ENCODE assay signal across 1 cellular context in the genomic region with DNA sequence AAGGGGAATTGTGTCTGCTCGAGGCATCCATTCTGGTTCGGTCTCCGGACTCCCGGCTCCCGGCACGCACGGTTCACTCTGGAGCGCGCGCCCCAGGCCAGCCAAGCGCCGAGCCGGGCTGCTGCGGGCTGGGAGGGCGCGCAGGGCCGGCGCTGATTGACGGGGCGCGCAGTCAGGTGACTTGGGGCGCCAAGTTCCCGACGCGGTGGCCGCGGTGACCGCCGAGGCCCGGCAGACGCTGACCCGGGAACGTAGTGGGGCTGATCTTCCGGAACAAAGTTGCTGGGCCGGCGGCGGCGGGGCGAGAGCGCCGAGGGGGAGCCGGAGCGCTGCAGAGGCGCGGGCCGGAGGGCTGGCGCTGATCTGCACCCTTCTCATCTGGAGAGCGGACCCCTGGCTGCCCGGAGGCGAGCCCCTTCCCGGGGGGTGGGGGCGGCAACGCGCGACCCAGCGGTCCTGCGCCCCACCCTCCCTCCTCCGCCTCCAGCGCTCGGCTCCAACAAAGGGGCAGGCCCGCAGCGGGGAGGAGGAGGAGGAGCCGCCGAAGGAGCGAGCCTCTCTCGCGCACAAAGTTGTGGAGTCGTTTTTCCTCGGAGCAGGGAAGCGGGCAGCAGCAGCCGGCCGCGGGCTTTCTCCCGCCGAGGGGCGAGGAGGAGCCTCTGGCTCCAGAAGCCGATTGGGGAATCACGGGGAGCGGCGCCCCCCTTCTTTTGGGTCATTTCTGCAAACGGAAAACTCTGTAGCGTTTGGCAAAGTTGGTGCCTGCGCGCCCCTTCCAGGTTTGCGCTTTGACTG.
TF ChIP-seq lines count a peak whose summit lies in the region.

UTRN (plus strand) TSS at position 583 of the 795 bp plus-strand sequence. CDS start 6,494 bp downstream, outside the sequence.

TF ChIP-seq in HepG2, 621 proteins besides CTCF, POLR2A, EP300 and RAD21 (continued from another document and continues in another):
- no peak; the same call in 1 of the 2 replicates for TF ChIP-seq ZNF710 (CRISPR knock-in tag; IDR thresholded peaks at IDR 0.05; ENCODE audit: borderline replicate concordance)
- no peak for TF ChIP-seq ZNF207 (IDR thresholded peaks at IDR 0.05; ENCODE audit: borderline replicate concordance)
- TF ChIP-seq NFYC (CRISPR knock-in tag; IDR thresholded peaks at IDR 0.05): peak; percentile 24; the same call in 1 of the 2 replicates
- 0 out of 2 replicates have a peak, but pooled peaks have one; percentile 23 for TF ChIP-seq KLF11 (CRISPR knock-in tag; IDR thresholded peaks at IDR 0.05)
- no peak for TF ChIP-seq NR2F6 (IDR thresholded peaks at IDR 0.05)
- peak; percentile 35; the same call in 1 of the 2 replicates for TF ChIP-seq NR2F6 (CRISPR knock-in tag; IDR thresholded peaks at IDR 0.05)
- TF ChIP-seq SAFB2 (CRISPR knock-in tag; IDR thresholded peaks at IDR 0.05; ENCODE audit: borderline replicate concordance, low read depth): 0 out of 2 replicates have a peak, but pooled peaks have one; percentile 59
- TF ChIP-seq HMG20A (CRISPR knock-in tag; IDR thresholded peaks at IDR 0.05; ENCODE audit: borderline replicate concordance): peak; percentile 36; the same call in 1 of the 2 replicates
- no peak for TF ChIP-seq ZNF75D (CRISPR knock-in tag; IDR thresholded peaks at IDR 0.05; ENCODE audit: borderline replicate concordance)
- no peak; the same call in 1 of the 2 replicates for TF ChIP-seq PAX8 (CRISPR knock-in tag; IDR thresholded peaks at IDR 0.05; ENCODE audit: borderline replicate concordance)
- peak; percentile 82; the same call in 1 of the 2 replicates for TF ChIP-seq ZNF232 (CRISPR knock-in tag; IDR thresholded peaks at IDR 0.05; ENCODE audit: borderline replicate concordance)
- peak; percentile 72; the same call in 1 of the 2 replicates for TF ChIP-seq ZNF841 (CRISPR knock-in tag; IDR thresholded peaks at IDR 0.05; ENCODE audit: borderline replicate concordance)
- TF ChIP-seq KDM3A (CRISPR knock-in tag; IDR thresholded peaks at IDR 0.05; ENCODE audit: low read depth): peak; percentile 94; the same call in 1 of the 2 replicates
- peak; percentile 60; the same call in 1 of the 2 replicates for TF ChIP-seq PRDM10 (CRISPR knock-in tag; IDR thresholded peaks at IDR 0.05; ENCODE audit: low read depth)
- TF ChIP-seq, protein P1, sequence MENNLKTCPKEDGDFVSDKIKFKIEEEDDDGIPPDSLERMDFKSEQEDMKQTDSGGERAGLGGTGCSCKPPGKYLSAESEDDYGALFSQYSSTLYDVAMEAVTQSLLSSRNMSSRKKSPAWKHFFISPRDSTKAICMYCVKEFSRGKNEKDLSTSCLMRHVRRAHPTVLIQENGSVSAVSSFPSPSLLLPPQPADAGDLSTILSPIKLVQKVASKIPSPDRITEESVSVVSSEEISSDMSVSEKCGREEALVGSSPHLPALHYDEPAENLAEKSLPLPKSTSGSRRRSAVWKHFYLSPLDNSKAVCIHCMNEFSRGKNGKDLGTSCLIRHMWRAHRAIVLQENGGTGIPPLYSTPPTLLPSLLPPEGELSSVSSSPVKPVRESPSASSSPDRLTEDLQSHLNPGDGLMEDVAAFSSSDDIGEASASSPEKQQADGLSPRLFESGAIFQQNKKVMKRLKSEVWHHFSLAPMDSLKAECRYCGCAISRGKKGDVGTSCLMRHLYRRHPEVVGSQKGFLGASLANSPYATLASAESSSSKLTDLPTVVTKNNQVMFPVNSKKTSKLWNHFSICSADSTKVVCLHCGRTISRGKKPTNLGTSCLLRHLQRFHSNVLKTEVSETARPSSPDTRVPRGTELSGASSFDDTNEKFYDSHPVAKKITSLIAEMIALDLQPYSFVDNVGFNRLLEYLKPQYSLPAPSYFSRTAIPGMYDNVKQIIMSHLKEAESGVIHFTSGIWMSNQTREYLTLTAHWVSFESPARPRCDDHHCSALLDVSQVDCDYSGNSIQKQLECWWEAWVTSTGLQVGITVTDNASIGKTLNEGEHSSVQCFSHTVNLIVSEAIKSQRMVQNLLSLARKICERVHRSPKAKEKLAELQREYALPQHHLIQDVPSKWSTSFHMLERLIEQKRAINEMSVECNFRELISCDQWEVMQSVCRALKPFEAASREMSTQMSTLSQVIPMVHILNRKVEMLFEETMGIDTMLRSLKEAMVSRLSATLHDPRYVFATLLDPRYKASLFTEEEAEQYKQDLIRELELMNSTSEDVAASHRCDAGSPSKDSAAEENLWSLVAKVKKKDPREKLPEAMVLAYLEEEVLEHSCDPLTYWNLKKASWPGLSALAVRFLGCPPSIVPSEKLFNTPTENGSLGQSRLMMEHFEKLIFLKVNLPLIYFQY (CRISPR knock-in tag; IDR thresholded peaks at IDR 0.05; ENCODE audit: borderline replicate concordance): peak; percentile 99
- peak; percentile 86 for TF ChIP-seq GABPB1 (CRISPR knock-in tag; IDR thresholded peaks at IDR 0.05)
- peak; percentile 41; the same call in 1 of the 2 replicates for TF ChIP-seq HDAC6 (IDR thresholded peaks at IDR 0.05; ENCODE audit: low read depth, low read length)
- TF ChIP-seq BCL6 (CRISPR knock-in tag; IDR thresholded peaks at IDR 0.05): peak; percentile 48
- TF ChIP-seq ZNF205 (CRISPR knock-in tag; IDR thresholded peaks at IDR 0.05): peak; percentile 89
- peak; percentile 93 for TF ChIP-seq ERF (CRISPR knock-in tag; IDR thresholded peaks at IDR 0.05)
- peak; percentile 92 for TF ChIP-seq ZNF451 (CRISPR knock-in tag; IDR thresholded peaks at IDR 0.05)
- TF ChIP-seq, protein P2, sequence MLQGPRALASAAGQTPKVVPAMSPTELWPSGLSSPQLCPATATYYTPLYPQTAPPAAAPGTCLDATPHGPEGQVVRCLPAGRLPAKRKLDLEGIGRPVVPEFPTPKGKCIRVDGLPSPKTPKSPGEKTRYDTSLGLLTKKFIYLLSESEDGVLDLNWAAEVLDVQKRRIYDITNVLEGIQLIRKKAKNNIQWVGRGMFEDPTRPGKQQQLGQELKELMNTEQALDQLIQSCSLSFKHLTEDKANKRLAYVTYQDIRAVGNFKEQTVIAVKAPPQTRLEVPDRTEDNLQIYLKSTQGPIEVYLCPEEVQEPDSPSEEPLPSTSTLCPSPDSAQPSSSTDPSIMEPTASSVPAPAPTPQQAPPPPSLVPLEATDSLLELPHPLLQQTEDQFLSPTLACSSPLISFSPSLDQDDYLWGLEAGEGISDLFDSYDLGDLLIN (CRISPR knock-in tag; IDR thresholded peaks at IDR 0.05; ENCODE audit: borderline replicate concordance): peak; percentile 78; the same call in 1 of the 2 replicates
- no peak; the same call in 1 of the 2 replicates for TF ChIP-seq CREB1 (IDR thresholded peaks at IDR 0.05)
- TF ChIP-seq CREB1 (CRISPR knock-in tag; IDR thresholded peaks at IDR 0.05): no peak
- TF ChIP-seq ZNF230 (CRISPR knock-in tag; IDR thresholded peaks at IDR 0.05): peak; percentile 88; the same call in 1 of the 2 replicates
- no peak for TF ChIP-seq ZNF20 (CRISPR knock-in tag; IDR thresholded peaks at IDR 0.05)
- TF ChIP-seq ZNF563 (CRISPR knock-in tag; IDR thresholded peaks at IDR 0.05): peak; percentile 98
- TF ChIP-seq SYNCRIP (IDR thresholded peaks at IDR 0.05; ENCODE audit: insufficient read depth, low read depth, low read length): no peak
- TF ChIP-seq ZNF329 (CRISPR knock-in tag; IDR thresholded peaks at IDR 0.05; ENCODE audit: low read depth): 0 out of 2 replicates have a peak, but pooled peaks have one; percentile 38
- TF ChIP-seq ZSCAN12 (CRISPR knock-in tag; IDR thresholded peaks at IDR 0.05): 0 out of 2 replicates have a peak, but pooled peaks have one; percentile 20
- peak; percentile 24; the same call in 1 of the 2 replicates for TF ChIP-seq ZBTB8A (CRISPR knock-in tag; IDR thresholded peaks at IDR 0.05; ENCODE audit: borderline replicate concordance, low read depth)
- no peak for TF ChIP-seq ZNF143 (CRISPR knock-in tag; IDR thresholded peaks at IDR 0.05)
- TF ChIP-seq, protein P3, sequence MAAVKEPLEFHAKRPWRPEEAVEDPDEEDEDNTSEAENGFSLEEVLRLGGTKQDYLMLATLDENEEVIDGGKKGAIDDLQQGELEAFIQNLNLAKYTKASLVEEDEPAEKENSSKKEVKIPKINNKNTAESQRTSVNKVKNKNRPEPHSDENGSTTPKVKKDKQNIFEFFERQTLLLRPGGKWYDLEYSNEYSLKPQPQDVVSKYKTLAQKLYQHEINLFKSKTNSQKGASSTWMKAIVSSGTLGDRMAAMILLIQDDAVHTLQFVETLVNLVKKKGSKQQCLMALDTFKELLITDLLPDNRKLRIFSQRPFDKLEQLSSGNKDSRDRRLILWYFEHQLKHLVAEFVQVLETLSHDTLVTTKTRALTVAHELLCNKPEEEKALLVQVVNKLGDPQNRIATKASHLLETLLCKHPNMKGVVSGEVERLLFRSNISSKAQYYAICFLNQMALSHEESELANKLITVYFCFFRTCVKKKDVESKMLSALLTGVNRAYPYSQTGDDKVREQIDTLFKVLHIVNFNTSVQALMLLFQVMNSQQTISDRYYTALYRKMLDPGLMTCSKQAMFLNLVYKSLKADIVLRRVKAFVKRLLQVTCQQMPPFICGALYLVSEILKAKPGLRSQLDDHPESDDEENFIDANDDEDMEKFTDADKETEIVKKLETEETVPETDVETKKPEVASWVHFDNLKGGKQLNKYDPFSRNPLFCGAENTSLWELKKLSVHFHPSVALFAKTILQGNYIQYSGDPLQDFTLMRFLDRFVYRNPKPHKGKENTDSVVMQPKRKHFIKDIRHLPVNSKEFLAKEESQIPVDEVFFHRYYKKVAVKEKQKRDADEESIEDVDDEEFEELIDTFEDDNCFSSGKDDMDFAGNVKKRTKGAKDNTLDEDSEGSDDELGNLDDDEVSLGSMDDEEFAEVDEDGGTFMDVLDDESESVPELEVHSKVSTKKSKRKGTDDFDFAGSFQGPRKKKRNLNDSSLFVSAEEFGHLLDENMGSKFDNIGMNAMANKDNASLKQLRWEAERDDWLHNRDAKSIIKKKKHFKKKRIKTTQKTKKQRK (IDR thresholded peaks at IDR 0.05; ENCODE audit: low read length): no peak
- peak; percentile 95 for TF ChIP-seq ZNF274 (CRISPR knock-in tag; IDR thresholded peaks at IDR 0.05)
- no peak for TF ChIP-seq ZFP62 (CRISPR knock-in tag; IDR thresholded peaks at IDR 0.05)
- no peak for TF ChIP-seq PTBP1 (IDR thresholded peaks at IDR 0.05; ENCODE audit: low read depth, low read length, poor library complexity, severe bottlenecking)
- no peak; the same call in 1 of the 2 replicates for TF ChIP-seq ZFP1 (CRISPR knock-in tag; IDR thresholded peaks at IDR 0.05)
- TF ChIP-seq ZNF597 (CRISPR knock-in tag; IDR thresholded peaks at IDR 0.05): no peak
- TF ChIP-seq BORCS8-MEF2B (CRISPR knock-in tag; IDR thresholded peaks at IDR 0.05): peak; percentile 91
- TF ChIP-seq, protein P4, sequence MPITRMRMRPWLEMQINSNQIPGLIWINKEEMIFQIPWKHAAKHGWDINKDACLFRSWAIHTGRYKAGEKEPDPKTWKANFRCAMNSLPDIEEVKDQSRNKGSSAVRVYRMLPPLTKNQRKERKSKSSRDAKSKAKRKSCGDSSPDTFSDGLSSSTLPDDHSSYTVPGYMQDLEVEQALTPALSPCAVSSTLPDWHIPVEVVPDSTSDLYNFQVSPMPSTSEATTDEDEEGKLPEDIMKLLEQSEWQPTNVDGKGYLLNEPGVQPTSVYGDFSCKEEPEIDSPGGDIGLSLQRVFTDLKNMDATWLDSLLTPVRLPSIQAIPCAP (CRISPR knock-in tag; IDR thresholded peaks at IDR 0.05; ENCODE audit: low read depth): peak; percentile 31; the same call in 1 of the 2 replicates
- no peak for TF ChIP-seq CBX2 (IDR thresholded peaks at IDR 0.05; ENCODE audit: low read depth, low read length)
- TF ChIP-seq CBX2 (CRISPR knock-in tag; IDR thresholded peaks at IDR 0.05; ENCODE audit: low read depth): no peak
